1 cellular context compared by ENCODE assay signal in the genomic region with DNA sequence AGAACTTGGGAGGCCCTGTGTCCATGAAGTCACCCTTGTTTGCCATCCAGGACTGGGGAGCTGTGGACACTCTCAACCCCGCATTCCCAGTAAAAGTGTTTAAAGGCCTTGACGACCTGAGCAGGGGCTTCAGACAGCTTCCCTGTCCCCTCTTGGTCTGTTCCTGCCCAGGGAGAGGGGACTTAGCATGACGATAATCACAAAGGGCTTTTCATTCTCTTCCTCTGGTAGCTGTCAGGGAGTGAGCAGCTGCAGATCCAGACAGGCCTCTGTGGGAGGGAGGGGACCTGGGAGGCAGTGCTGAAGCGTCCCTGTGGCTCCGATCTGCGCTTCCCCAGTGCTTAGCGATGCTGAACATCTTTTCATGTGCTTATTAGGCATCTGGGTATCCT.
TF ChIP-seq lines count a peak whose summit lies in the region.

No MANE protein-coding gene starts in this region.

TF ChIP-seq in HepG2, 621 proteins besides CTCF, POLR2A, EP300 and RAD21 (continued from another document):
- TF ChIP-seq, protein P1, sequence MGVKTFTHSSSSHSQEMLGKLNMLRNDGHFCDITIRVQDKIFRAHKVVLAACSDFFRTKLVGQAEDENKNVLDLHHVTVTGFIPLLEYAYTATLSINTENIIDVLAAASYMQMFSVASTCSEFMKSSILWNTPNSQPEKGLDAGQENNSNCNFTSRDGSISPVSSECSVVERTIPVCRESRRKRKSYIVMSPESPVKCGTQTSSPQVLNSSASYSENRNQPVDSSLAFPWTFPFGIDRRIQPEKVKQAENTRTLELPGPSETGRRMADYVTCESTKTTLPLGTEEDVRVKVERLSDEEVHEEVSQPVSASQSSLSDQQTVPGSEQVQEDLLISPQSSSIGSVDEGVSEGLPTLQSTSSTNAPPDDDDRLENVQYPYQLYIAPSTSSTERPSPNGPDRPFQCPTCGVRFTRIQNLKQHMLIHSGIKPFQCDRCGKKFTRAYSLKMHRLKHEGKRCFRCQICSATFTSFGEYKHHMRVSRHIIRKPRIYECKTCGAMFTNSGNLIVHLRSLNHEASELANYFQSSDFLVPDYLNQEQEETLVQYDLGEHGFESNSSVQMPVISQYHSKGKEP (CRISPR knock-in tag; IDR thresholded peaks at IDR 0.05) = no peak
- TF ChIP-seq, protein P2, sequence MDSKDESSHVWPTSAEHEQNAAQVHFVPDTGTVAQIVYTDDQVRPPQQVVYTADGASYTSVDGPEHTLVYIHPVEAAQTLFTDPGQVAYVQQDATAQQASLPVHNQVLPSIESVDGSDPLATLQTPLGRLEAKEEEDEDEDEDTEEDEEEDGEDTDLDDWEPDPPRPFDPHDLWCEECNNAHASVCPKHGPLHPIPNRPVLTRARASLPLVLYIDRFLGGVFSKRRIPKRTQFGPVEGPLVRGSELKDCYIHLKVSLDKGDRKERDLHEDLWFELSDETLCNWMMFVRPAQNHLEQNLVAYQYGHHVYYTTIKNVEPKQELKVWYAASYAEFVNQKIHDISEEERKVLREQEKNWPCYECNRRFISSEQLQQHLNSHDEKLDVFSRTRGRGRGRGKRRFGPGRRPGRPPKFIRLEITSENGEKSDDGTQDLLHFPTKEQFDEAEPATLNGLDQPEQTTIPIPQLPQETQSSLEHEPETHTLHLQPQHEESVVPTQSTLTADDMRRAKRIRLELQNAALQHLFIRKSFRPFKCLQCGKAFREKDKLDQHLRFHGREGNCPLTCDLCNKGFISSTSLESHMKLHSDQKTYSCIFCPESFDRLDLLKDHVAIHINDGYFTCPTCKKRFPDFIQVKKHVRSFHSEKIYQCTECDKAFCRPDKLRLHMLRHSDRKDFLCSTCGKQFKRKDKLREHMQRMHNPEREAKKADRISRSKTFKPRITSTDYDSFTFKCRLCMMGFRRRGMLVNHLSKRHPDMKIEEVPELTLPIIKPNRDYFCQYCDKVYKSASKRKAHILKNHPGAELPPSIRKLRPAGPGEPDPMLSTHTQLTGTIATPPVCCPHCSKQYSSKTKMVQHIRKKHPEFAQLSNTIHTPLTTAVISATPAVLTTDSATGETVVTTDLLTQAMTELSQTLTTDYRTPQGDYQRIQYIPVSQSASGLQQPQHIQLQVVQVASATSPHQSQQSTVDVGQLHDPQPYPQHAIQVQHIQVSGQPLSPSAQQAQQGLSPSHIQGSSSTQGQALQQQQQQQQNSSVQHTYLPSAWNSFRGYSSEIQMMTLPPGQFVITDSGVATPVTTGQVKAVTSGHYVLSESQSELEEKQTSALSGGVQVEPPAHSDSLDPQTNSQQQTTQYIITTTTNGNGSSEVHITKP (CRISPR knock-in tag; IDR thresholded peaks at IDR 0.05; ENCODE audit: low read depth) = no peak
- no peak for TF ChIP-seq ZNF816 (CRISPR knock-in tag; IDR thresholded peaks at IDR 0.05; ENCODE audit: borderline replicate concordance)
- no peak for TF ChIP-seq POLR2AphosphoS5 (IDR thresholded peaks at IDR 0.05; ENCODE audit: low read depth, low read length)
- no peak for TF ChIP-seq ZNF333 (CRISPR knock-in tag; IDR thresholded peaks at IDR 0.05; ENCODE audit: borderline replicate concordance)
- TF ChIP-seq ZNF138 (CRISPR knock-in tag; IDR thresholded peaks at IDR 0.05; ENCODE audit: low read depth) = no peak
- TF ChIP-seq ZBTB7A (CRISPR knock-in tag; IDR thresholded peaks at IDR 0.05) = no peak
- TF ChIP-seq, protein P3, sequence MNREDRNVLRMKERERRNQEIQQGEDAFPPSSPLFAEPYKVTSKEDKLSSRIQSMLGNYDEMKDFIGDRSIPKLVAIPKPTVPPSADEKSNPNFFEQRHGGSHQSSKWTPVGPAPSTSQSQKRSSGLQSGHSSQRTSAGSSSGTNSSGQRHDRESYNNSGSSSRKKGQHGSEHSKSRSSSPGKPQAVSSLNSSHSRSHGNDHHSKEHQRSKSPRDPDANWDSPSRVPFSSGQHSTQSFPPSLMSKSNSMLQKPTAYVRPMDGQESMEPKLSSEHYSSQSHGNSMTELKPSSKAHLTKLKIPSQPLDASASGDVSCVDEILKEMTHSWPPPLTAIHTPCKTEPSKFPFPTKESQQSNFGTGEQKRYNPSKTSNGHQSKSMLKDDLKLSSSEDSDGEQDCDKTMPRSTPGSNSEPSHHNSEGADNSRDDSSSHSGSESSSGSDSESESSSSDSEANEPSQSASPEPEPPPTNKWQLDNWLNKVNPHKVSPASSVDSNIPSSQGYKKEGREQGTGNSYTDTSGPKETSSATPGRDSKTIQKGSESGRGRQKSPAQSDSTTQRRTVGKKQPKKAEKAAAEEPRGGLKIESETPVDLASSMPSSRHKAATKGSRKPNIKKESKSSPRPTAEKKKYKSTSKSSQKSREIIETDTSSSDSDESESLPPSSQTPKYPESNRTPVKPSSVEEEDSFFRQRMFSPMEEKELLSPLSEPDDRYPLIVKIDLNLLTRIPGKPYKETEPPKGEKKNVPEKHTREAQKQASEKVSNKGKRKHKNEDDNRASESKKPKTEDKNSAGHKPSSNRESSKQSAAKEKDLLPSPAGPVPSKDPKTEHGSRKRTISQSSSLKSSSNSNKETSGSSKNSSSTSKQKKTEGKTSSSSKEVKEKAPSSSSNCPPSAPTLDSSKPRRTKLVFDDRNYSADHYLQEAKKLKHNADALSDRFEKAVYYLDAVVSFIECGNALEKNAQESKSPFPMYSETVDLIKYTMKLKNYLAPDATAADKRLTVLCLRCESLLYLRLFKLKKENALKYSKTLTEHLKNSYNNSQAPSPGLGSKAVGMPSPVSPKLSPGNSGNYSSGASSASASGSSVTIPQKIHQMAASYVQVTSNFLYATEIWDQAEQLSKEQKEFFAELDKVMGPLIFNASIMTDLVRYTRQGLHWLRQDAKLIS (CRISPR knock-in tag; IDR thresholded peaks at IDR 0.05) = no peak
- TF ChIP-seq, protein P4, sequence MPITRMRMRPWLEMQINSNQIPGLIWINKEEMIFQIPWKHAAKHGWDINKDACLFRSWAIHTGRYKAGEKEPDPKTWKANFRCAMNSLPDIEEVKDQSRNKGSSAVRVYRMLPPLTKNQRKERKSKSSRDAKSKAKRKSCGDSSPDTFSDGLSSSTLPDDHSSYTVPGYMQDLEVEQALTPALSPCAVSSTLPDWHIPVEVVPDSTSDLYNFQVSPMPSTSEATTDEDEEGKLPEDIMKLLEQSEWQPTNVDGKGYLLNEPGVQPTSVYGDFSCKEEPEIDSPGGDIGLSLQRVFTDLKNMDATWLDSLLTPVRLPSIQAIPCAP (CRISPR knock-in tag; IDR thresholded peaks at IDR 0.05; ENCODE audit: low read depth) = no peak
- TF ChIP-seq ZNF782 (CRISPR knock-in tag; IDR thresholded peaks at IDR 0.05; ENCODE audit: borderline replicate concordance) = no peak
- TF ChIP-seq, protein P5, sequence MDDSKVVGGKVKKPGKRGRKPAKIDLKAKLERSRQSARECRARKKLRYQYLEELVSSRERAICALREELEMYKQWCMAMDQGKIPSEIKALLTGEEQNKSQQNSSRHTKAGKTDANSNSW (CRISPR knock-in tag; IDR thresholded peaks at IDR 0.05; ENCODE audit: borderline replicate concordance) = no peak
